28 cellular contexts compared by ENCODE assay signal in the genomic region with DNA sequence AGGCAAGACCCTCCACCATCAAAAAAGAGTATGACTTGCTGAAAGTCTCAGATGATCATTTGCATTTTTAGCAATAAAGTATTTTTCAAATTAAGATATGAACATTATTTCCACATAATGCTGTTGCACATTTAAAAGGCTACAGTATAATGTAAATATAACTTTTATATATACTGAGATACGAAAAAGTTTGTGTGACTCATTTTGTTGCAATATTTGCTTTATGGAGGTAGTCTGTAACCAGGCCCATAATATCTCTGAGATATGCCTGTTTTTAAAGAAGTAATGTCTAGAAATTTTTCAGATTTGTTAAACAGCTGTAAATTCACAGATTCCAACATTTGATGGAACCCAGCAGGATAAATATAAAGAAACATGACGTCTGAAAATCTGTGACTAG.
"Had no signal": no experiment of that assay in that cellular context is flagged by ENCODE, and none has a peak within 500 bp of the region (broad histone marks: within the 10 kb centered on the region; RNA-seq: fewer than 3 reads in every experiment).

No MANE protein-coding gene starts in this region.

- FAIRE-seq: colon, endometrium, endothelial cell of umbilical vein, frontal cortex had no signal

- DNase-seq: colonic mucosa; cortex of kidney; dermis blood vessel endothelial cell; dorsolateral prefrontal cortex; effector CD4-positive, alpha-beta T cell; effector CD8-positive, alpha-beta T cell; effector memory CD4-positive, alpha-beta T cell; effector memory CD8-positive, alpha-beta T cell; endodermal cell; erythroblast; esophagus squamous epithelium; foreskin fibroblast; foreskin keratinocyte; foreskin melanocyte; gastrocnemius medialis; glutamatergic neuron; head of caudate nucleus; heart left ventricle; heart right ventricle had no signal

- H3K27me3 ChIP-seq: colonic mucosa, dorsolateral prefrontal cortex, esophagus muscularis mucosa, esophagus squamous epithelium, foreskin keratinocyte, gastrocnemius medialis, gastroesophageal sphincter, heart left ventricle, heart right ventricle had no signal

- H3K4me3 ChIP-seq: colonic mucosa, coronary artery, dorsolateral prefrontal cortex, esophagus muscularis mucosa, esophagus squamous epithelium, gastrocnemius medialis, gastroesophageal sphincter, heart left ventricle, heart right ventricle had no signal

- ATAC-seq: effector memory CD8-positive, alpha-beta T cell; esophagus mucosa; foreskin keratinocyte; gastrocnemius medialis; gastroesophageal sphincter; heart left ventricle; heart right ventricle had no signal

- H3K9me3 ChIP-seq: colonic mucosa, esophagus muscularis mucosa, gastrocnemius medialis, gastroesophageal sphincter, heart left ventricle had no signal

- H3K36me3 ChIP-seq: colonic mucosa had no signal

- H3K4me1 ChIP-seq: colonic mucosa, esophagus muscularis mucosa, esophagus squamous epithelium, foreskin keratinocyte, gastrocnemius medialis, gastroesophageal sphincter, heart left ventricle, heart right ventricle had no signal

- H3K27ac ChIP-seq: colonic mucosa, coronary artery, dorsolateral prefrontal cortex, epithelial cell of prostate, esophagus muscularis mucosa, esophagus squamous epithelium, foreskin keratinocyte, gastrocnemius medialis, gastroesophageal sphincter, heart left ventricle, heart right ventricle had no signal
